ENCODE assay signal across 1 cellular context in the genomic region with DNA sequence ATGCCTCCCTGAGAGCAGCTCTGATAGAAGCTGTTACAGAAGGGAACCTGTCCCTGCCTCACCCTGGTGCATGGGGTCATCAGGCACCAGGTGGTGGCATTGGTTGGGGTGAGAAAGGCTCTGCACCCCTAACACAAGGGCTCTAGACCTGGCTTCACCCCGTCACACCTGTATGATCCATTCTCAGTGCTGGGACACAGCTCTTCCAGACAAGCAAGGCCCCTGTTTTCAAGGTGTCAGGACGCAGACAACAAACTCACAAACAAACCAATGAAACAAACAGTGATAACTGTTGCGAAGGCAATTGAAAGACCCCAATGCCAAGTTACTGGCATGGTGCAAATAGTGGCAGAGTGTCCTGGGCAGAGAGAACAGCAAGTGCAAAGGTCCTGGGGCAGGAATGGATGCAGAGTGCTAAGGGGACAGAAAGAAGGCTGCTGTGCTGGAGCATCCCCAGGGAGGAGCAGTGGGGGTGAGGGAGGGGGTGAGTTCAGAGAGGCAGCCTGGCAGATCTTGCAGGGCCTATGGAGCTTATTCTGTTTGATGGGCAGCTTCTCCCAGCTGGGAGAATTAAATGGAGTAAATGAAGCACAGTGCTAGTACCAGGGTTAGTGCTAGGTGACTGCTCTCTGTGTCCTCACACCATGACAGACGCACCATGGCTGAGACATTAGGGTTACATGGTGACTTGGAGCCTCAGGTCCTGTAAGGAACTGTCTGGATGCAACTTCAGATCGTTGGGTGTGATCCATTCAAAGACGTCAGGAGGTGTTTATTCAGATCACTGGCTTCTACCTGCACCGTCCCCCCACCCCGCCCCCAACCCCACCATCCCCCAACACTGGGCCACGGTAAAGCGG.
TF ChIP-seq lines count a peak whose summit lies in the region.

No MANE protein-coding gene starts in this region.

TF ChIP-seq in GM12878, 131 proteins besides CTCF, POLR2A, EP300 and RAD21 (continued from another document):
- TF ChIP-seq CEBPB (IDR thresholded peaks at IDR 0.05; ENCODE audit: borderline replicate concordance in 1 of 2, low read depth in 2 of 2, low read length in 2 of 2) (no peak), SREBF2 (IDR thresholded peaks at IDR 0.05; ENCODE audit: low read length) (no peak), TARDBP (IDR thresholded peaks at IDR 0.05; ENCODE audit: borderline replicate concordance) (no peak), PAX5 (IDR thresholded peaks at IDR 0.05; ENCODE audit: borderline replicate concordance, low read depth, low read length) (no peak), RB1 (IDR thresholded peaks at IDR 0.05; ENCODE audit: borderline replicate concordance) (no peak), NR2C2 (IDR thresholded peaks at IDR 0.05; ENCODE audit: borderline replicate concordance, control insufficient read depth, insufficient read length, low read depth) (no peak), IRF4 (IDR thresholded peaks at IDR 0.05; ENCODE audit: low read depth, low read length) (no peak)
- TF ChIP-seq, protein P1, sequence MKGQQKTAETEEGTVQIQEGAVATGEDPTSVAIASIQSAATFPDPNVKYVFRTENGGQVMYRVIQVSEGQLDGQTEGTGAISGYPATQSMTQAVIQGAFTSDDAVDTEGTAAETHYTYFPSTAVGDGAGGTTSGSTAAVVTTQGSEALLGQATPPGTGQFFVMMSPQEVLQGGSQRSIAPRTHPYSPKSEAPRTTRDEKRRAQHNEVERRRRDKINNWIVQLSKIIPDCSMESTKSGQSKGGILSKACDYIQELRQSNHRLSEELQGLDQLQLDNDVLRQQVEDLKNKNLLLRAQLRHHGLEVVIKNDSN (IDR thresholded peaks at IDR 0.05; ENCODE audit: borderline replicate concordance, extremely low read length, insufficient read depth, low read depth, low read length): no peak
